ENCODE assay signal across 14 cellular contexts in the genomic region with DNA sequence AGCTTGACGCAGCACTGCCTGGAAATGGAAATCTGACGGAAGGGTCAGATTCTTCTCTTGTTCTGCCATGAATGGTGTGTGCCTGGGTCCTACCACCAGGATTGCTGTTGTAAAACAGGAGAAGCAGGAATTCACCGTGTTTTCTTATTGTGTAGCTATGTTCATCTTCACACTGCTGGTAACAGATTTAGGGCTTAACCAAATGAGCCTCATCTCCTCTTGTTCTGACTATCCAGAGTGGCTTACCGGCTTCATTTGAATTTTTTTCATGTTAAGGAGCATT.
A peak's percentile ranks its signal among the peaks of the same experiment; 100 is the strongest.
DNase-seq lines count a peak whose midpoint lies in the region; ATAC-seq and TF ChIP-seq lines count a peak whose summit lies in the region.
"Had no signal": no experiment of that assay in that cellular context is flagged by ENCODE, and none has a peak within 500 bp of the region (broad histone marks: within the 10 kb centered on the region; RNA-seq: fewer than 3 reads in every experiment).

No MANE protein-coding gene starts in this region.

- H3K4me1 Mint-ChIP-seq in stimulated activated naive CD8-positive, alpha-beta T cell treated with anti-CD3 and anti-CD28 coated beads, Interleukin-15, Interleukin-2, amounts not matched to agents 100 ng/mL and 50 ng/mL, for 24 hours (ENCODE audit: low read depth) = peaks cover 90% of the 10 kb centered on the region
- H3K4me1 Mint-ChIP-seq in stimulated activated naive CD8-positive, alpha-beta T cell treated with anti-CD3 and anti-CD28 coated beads, Interleukin-15, amount 100 ng/mL, for 72 hours = peaks cover 98% of the 10 kb centered on the region
- H3K4me1 Mint-ChIP-seq in T-helper 1 cell treated with Interleukin-12 subunit alpha and Interleukin-12 subunit beta and Interleukin-4 antibody, amounts not matched to agents 30 μg/mL and 1 μg/mL, for 36 hours (ENCODE audit: low read depth) = peaks cover 64% of the 10 kb centered on the region
- peaks cover 7% of the 10 kb centered on the region for H3K4me1 Mint-ChIP-seq in endodermal cell

- peaks cover 21% of the 10 kb centered on the region for H3K36me3 ChIP-seq in endodermal cell (ENCODE audit: control insufficient read depth, insufficient read depth, low read length)
- H3K36me3 ChIP-seq in body of pancreas (replicated peaks in 1 of 2; ENCODE audit: insufficient read depth in 1 of 2, low read depth in 2 of 2) = peaks cover 0 to 5% of the 10 kb centered on the region in 2 donors

- intact Hi-C loops in body of pancreas (cut with DNase I) = no loop called here

- H3K27ac ChIP-seq in endodermal cell (ENCODE audit: low read depth, low read length) (no peak overlapping the region), body of pancreas (no peak overlapping the region)
- H3K27ac ChIP-seq: esophagus muscularis mucosa, HL-60 had no signal

- no peak for ATAC-seq in stimulated activated naive CD8-positive, alpha-beta T cell treated with anti-CD3 and anti-CD28 coated beads, Interleukin-15, amount 100 ng/mL, for 72 hours
- no peak for ATAC-seq in GM18519 (IDR thresholded peaks at IDR 0.05; ENCODE audit: low FRiP score, unreplicated experiment)
- ATAC-seq in body of pancreas = no peak
- ATAC-seq: stimulated activated naive CD8-positive, alpha-beta T cell treated with anti-CD3 and anti-CD28 coated beads, Interleukin-15, Interleukin-2, amounts not matched to agents 100 U/mL and 50 U/mL, for 24 hours had no signal

- DNase-seq in stimulated activated naive CD8-positive, alpha-beta T cell treated with anti-CD3 and anti-CD28 coated beads, Interleukin-15, amount 100 ng/mL, for 72 hours = no peak
- DNase-seq in endodermal cell (no peak), GM13976 (ENCODE audit: low spot score) (no peak), body of pancreas (no peak), NCI-H226 (no peak)
- DNase-seq: caudate nucleus; NCI-H2171 treated with DMSO at 0.1 percent for 48 hours; stimulated activated CD4-positive, alpha-beta T cell treated with anti-CD3 and anti-CD28 coated beads, Interleukin-2, amount 100 ng/mL, for 48 hours; stimulated activated naive CD8-positive, alpha-beta T cell treated with anti-CD3 and anti-CD28 coated beads, Interleukin-15, Interleukin-2, amounts not matched to agents 100 U/mL and 50 U/mL, for 24 hours had no signal

- H3K9me3 ChIP-seq in endodermal cell (ENCODE audit: control insufficient read depth, low read length) = no peaks in the 10 kb centered on the region
- no peaks in the 10 kb centered on the region for H3K9me3 ChIP-seq in body of pancreas
- H3K9me3 ChIP-seq: esophagus muscularis mucosa had no signal

- TF ChIP-seq CTCF in endodermal cell (conservative IDR thresholded peaks at IDR 0.05) (peak; percentile 50), GM13976 (IDR thresholded peaks at IDR 0.05; ENCODE audit: borderline replicate concordance, control extremely low read depth, extremely low read depth, insufficient read depth, missing control alignments) (no peak), body of pancreas (IDR thresholded peaks at IDR 0.05) (no peak)

- in situ Hi-C loops in GM13976 (cut with MboI; ENCODE audit: low sequenced_read_pairs, unreplicated experiment) = no loop called here

- no peaks in the 10 kb centered on the region for H3K9me3 Mint-ChIP-seq in stimulated activated naive CD8-positive, alpha-beta T cell treated with anti-CD3 and anti-CD28 coated beads, Interleukin-15, Interleukin-2, amounts not matched to agents 100 ng/mL and 50 ng/mL, for 24 hours
- no peaks in the 10 kb centered on the region for H3K9me3 Mint-ChIP-seq in stimulated activated naive CD8-positive, alpha-beta T cell treated with anti-CD3 and anti-CD28 coated beads, Interleukin-15, amount 100 ng/mL, for 72 hours
- no peaks in the 10 kb centered on the region for H3K9me3 Mint-ChIP-seq in T-helper 1 cell treated with Interleukin-12 subunit alpha and Interleukin-12 subunit beta and Interleukin-4 antibody, amounts not matched to agents 30 μg/mL and 1 μg/mL, for 36 hours
- no peaks in the 10 kb centered on the region for H3K9me3 Mint-ChIP-seq in endodermal cell

- H3K9ac ChIP-seq in endodermal cell (ENCODE audit: extremely low read depth, low read length, poor library complexity, severe bottlenecking) = no peak overlapping the region

- peak overlapping the region; percentile 76 for H3K4me3 Mint-ChIP-seq in stimulated activated naive CD8-positive, alpha-beta T cell treated with anti-CD3 and anti-CD28 coated beads, Interleukin-15, Interleukin-2, amounts not matched to agents 100 ng/mL and 50 ng/mL, for 24 hours
- H3K4me3 Mint-ChIP-seq in stimulated activated naive CD8-positive, alpha-beta T cell treated with anti-CD3 and anti-CD28 coated beads, Interleukin-15, amount 100 ng/mL, for 72 hours = peak overlapping the region in 1 of 2 donors; percentile 74
- no peak overlapping the region for H3K4me3 Mint-ChIP-seq in T-helper 1 cell treated with Interleukin-12 subunit alpha and Interleukin-12 subunit beta and Interleukin-4 antibody, amounts not matched to agents 30 μg/mL and 1 μg/mL, for 36 hours
- no peak overlapping the region for H3K4me3 Mint-ChIP-seq in endodermal cell

- 93 to 95% methylated on average over 4 of the region's 4 CpGs for WGBS in endodermal cell (ENCODE audit: insufficient coverage in 1 of 2, insufficient read length in 1 of 2), 2 experiments
- 86 to 87% methylated on average over 4 of the region's 4 CpGs for WGBS in body of pancreas, 2 donors

- no peak for TF ChIP-seq POLR2A in body of pancreas (IDR thresholded peaks at IDR 0.05)

- peak overlapping the region; percentile 81 for H3K27ac Mint-ChIP-seq in stimulated activated naive CD8-positive, alpha-beta T cell treated with anti-CD3 and anti-CD28 coated beads, Interleukin-15, Interleukin-2, amounts not matched to agents 100 ng/mL and 50 ng/mL, for 24 hours
- peak overlapping the region in 1 of 2 donors; percentile 70 for H3K27ac Mint-ChIP-seq in stimulated activated naive CD8-positive, alpha-beta T cell treated with anti-CD3 and anti-CD28 coated beads, Interleukin-15, amount 100 ng/mL, for 72 hours
- peak overlapping the region; percentile 86 for H3K27ac Mint-ChIP-seq in T-helper 1 cell treated with Interleukin-12 subunit alpha and Interleukin-12 subunit beta and Interleukin-4 antibody, amounts not matched to agents 30 μg/mL and 1 μg/mL, for 36 hours
- H3K27ac Mint-ChIP-seq in endodermal cell = no peak overlapping the region

- peaks cover 78% of the 10 kb centered on the region for H3K36me3 Mint-ChIP-seq in stimulated activated naive CD8-positive, alpha-beta T cell treated with anti-CD3 and anti-CD28 coated beads, Interleukin-15, Interleukin-2, amounts not matched to agents 100 ng/mL and 50 ng/mL, for 24 hours (ENCODE audit: low read depth)
- H3K36me3 Mint-ChIP-seq in T-helper 1 cell treated with Interleukin-12 subunit alpha and Interleukin-12 subunit beta and Interleukin-4 antibody, amounts not matched to agents 30 μg/mL and 1 μg/mL, for 36 hours (ENCODE audit: low read depth) = peaks cover 53% of the 10 kb centered on the region
- H3K36me3 Mint-ChIP-seq in endodermal cell (ENCODE audit: low read depth) = peaks cover 25% of the 10 kb centered on the region

- H3K4me1 ChIP-seq in endodermal cell (ENCODE audit: control insufficient read depth, insufficient read depth, low read length) (no peaks in the 10 kb centered on the region), body of pancreas (no peaks in the 10 kb centered on the region)

- no peaks in the 10 kb centered on the region for H3K27me3 Mint-ChIP-seq in stimulated activated naive CD8-positive, alpha-beta T cell treated with anti-CD3 and anti-CD28 coated beads, Interleukin-15, Interleukin-2, amounts not matched to agents 100 ng/mL and 50 ng/mL, for 24 hours
- no peaks in the 10 kb centered on the region for H3K27me3 Mint-ChIP-seq in stimulated activated naive CD8-positive, alpha-beta T cell treated with anti-CD3 and anti-CD28 coated beads, Interleukin-15, amount 100 ng/mL, for 72 hours
- no peaks in the 10 kb centered on the region for H3K27me3 Mint-ChIP-seq in T-helper 1 cell treated with Interleukin-12 subunit alpha and Interleukin-12 subunit beta and Interleukin-4 antibody, amounts not matched to agents 30 μg/mL and 1 μg/mL, for 36 hours (ENCODE audit: low read depth)
- no peaks in the 10 kb centered on the region for H3K27me3 Mint-ChIP-seq in endodermal cell (ENCODE audit: insufficient read depth)

- no peak overlapping the region for H3K4me3 ChIP-seq in endodermal cell (ENCODE audit: low read length)
- H3K4me3 ChIP-seq in body of pancreas = no peak overlapping the region
- H3K4me3 ChIP-seq: esophagus muscularis mucosa had no signal

- H3K27me3 ChIP-seq in endodermal cell (ENCODE audit: control insufficient read depth, insufficient read depth, low read length, poor library complexity, severe bottlenecking) (no peaks in the 10 kb centered on the region), body of pancreas (no peaks in the 10 kb centered on the region)
- H3K27me3 ChIP-seq: esophagus muscularis mucosa had no signal
